Comparison of ENCODE assay signal across 2 cellular contexts in genomic region chr1:246246430-246246829, GRCh38.
TF ChIP-seq lines count a peak whose summit lies in the region.

No MANE protein-coding gene starts in this region.

TF ChIP-seq in SK-N-SH, 30 proteins besides CTCF, POLR2A, EP300 and RAD21 (continued from another document):
- TF ChIP-seq PBX3 (IDR thresholded peaks at IDR 0.05) (no peak), TCF12 (IDR thresholded peaks at IDR 0.05) (no peak), IRF3 (IDR thresholded peaks at IDR 0.05; ENCODE audit: low read depth, low read length) (no peak), MAX (IDR thresholded peaks at IDR 0.05; ENCODE audit: low read depth) (no peak), USF1 (IDR thresholded peaks at IDR 0.05; ENCODE audit: borderline replicate concordance, low read depth) (no peak), POLR2AphosphoS5 (IDR thresholded peaks at IDR 0.05; ENCODE audit: low read depth, low read length) (no peak), SIN3A (IDR thresholded peaks at IDR 0.05; ENCODE audit: borderline replicate concordance, low read depth, low read length) (no peak)

TF ChIP-seq in SK-N-SH treated with all-trans-retinoic acid at 6 μM for 48 hours, 23 proteins besides CTCF, POLR2A, EP300 and RAD21 (continued from another document):
- TF ChIP-seq CSRNP3 (CRISPR knock-in tag; IDR thresholded peaks at IDR 0.05) = no peak
- no peak for TF ChIP-seq ISL1 (CRISPR knock-in tag; IDR thresholded peaks at IDR 0.05)
- no peak for TF ChIP-seq TSHZ2 (CRISPR knock-in tag; IDR thresholded peaks at IDR 0.05)
